Comparison of ENCODE assay signal across 8 cellular contexts in genomic region chr6:139373928-139374356, GRCh38. TPM values are rescaled to one million over a fixed set of nuclear protein-coding genes. Genes with fewer than 3 reads are reported as not detected.
DNase-seq lines count a peak whose midpoint lies in the region; ATAC-seq and TF ChIP-seq lines count a peak whose summit lies in the region.

No MANE protein-coding gene starts in this region.

- TF ChIP-seq CTCF in AG04450 (IDR thresholded peaks at IDR 0.05; ENCODE audit: low read depth, low read length) (no peak), LNCaP clone FGC (IDR thresholded peaks at IDR 0.05; ENCODE audit: control insufficient read depth, extremely low read depth, insufficient read depth) (no peak), colonic mucosa (IDR thresholded peaks at IDR 0.05) (no peak), mucosa of descending colon (IDR thresholded peaks at IDR 0.05) (no peak)

- H3K27me3 ChIP-seq in AG04450 (ENCODE audit: control insufficient read depth, insufficient read depth, low read length), result no peaks in the 10 kb centered on the region
- no peaks in the 10 kb centered on the region for H3K27me3 ChIP-seq in colonic mucosa

- intact Hi-C loops in colonic mucosa (cut with DNase I) (loop anchor here (5.0 to 10.0 kb wide), 3 partner anchors 223 to 1071 kb away; no protein-coding TSS in a partner anchor), mucosa of descending colon (cut with DNase I, micrococcal nuclease) (loop anchor here (10.0 kb wide), 4 partner anchors 161 to 611 kb away; no protein-coding TSS in a partner anchor)

- H3K9ac ChIP-seq in colonic mucosa (ENCODE audit: low read depth in 2 of 2, low read length in 2 of 2), result peak overlapping the region; percentile 94 to 100

- POLR2A ChIA-PET in AG04450 (lab: Yijun Ruan, JAX), result interaction anchor here (0.6 to 4.2 kb wide), 53 partner anchors 33 to 1164 kb away, joined by 3 to 66 read pairs (median 6); no protein-coding TSS in a partner anchor

- H3K4me3 ChIP-seq in AG04450 (ENCODE audit: low read depth, low read length) (peak overlapping the region; percentile 96), LNCaP clone FGC (ENCODE audit: low read depth, low read length) (peak overlapping the region; percentile 94), colonic mucosa (peak overlapping the region; percentile 70), mucosa of descending colon (peak overlapping the region; percentile 95)

- peaks cover 15% of the 10 kb centered on the region for H3K4me1 ChIP-seq in colonic mucosa
- H3K4me1 ChIP-seq in mucosa of descending colon (ENCODE audit: low read depth), result peaks cover 25% of the 10 kb centered on the region

- H3K27ac ChIP-seq in AG04450 (ENCODE audit: low read depth, low read length) (peak overlapping the region; percentile 96), colonic mucosa (peak overlapping the region; percentile 97)

- H3K9me3 ChIP-seq in AG04450 (ENCODE audit: control insufficient read depth, insufficient read depth, low read length) (peaks cover 4% of the 10 kb centered on the region; the same call in 1 of the 2 replicates), colonic mucosa (no peaks in the 10 kb centered on the region), mucosa of descending colon (no peaks in the 10 kb centered on the region)

- DNase-seq in AG04450 (ENCODE audit: low read depth, low spot score) (no peak), LNCaP clone FGC (ENCODE audit: low read depth) (no peak), colonic mucosa (no peak), mucosa of descending colon (no peak), NCI-H774 (lab: John Stamatoyannopoulos, UW) (no peak), DMS153 (lab: John Stamatoyannopoulos, UW) (no peak), AG08395 (ENCODE audit: low spot score) (no peak)

- ATAC-seq in GM19351 (IDR thresholded peaks at IDR 0.05; ENCODE audit: unreplicated experiment) (peak; percentile 1), mucosa of descending colon (peak; percentile 41)

- CTCF ChIA-PET in AG04450 (lab: Charles Lee), result interaction anchor here (0.6 to 1.7 kb wide), 4 partner anchors 101 to 221 kb away, joined by 3 to 6 read pairs (median 4); no protein-coding TSS in a partner anchor

- H3K36me3 ChIP-seq in colonic mucosa (no peaks in the 10 kb centered on the region), mucosa of descending colon (ENCODE audit: low read depth) (no peaks in the 10 kb centered on the region)

RNA-seq across cellular contexts. Expression of gene CITED2, which starts 0.5 kb away (rescaled TPM):
- 95.6 and 117 TPM in 2 replicates for polyA plus RNA-seq in AG04450 (2011; rRNA removed)
- 55.7 and 57.7 TPM in 2 replicates for polyA minus RNA-seq in AG04450 (2011; rRNA and poly(A)+ RNA removed)
- total RNA-seq in colonic mucosa, result 100 to 1,000 TPM; 113 to 119 TPM
- total RNA-seq in mucosa of descending colon, result 100 to 1,000 TPM in 1 of 3 donors, 10 to 100 TPM in 2; 73.9 to 103 (median 88.1) TPM
